ENCODE assay signal across 1 cellular context in the genomic region with DNA sequence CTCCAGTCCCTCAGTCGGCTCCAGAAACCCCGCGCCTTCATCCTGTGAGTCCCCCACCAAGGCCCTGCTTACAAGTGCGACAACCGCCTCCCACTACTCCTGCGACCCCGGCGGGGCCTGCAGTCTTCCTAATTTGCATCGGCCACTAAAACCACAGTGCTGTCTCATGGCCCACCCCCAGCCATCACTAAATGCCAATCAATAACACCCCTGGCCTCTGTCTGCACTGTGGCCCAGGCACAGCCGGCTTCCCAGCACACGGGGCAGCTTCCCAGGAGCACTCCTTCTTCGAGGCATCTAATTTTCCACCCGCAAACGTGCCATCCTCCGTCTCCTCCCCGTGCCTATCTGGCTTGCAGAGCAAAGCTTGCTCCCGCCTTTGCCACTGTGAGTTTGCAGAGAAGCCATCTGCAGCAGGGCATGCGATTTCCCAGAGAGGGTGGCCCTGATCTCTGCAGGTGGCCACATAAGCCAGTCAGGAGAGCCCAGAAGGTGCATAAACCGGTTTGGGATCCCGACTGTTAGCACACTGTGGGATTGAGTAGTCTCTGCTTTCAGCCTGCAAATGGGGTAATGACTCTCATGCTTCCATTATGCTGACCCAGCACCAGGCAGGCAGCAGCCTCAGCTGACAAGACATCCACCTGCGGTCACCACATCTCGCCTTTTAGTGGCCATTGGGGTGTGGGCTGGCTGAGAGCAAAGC.
A peak's percentile ranks its signal among the peaks of the same experiment; 100 is the strongest.
TF ChIP-seq lines count a peak whose summit lies in the region.

No MANE protein-coding gene starts in this region.

TF ChIP-seq in H1, 55 proteins besides CTCF, POLR2A, EP300 and RAD21:
- TF ChIP-seq CEBPB (IDR thresholded peaks at IDR 0.05; ENCODE audit: low read depth, low read length) (no peak), TBP (IDR thresholded peaks at IDR 0.05; ENCODE audit: low read depth, low read length) (0 out of 2 replicates have a peak, but pooled peaks have one; percentile 17), NANOG (IDR thresholded peaks at IDR 0.05; ENCODE audit: insufficient read depth, low read depth, low read length, poor library complexity, severe bottlenecking) (peak; percentile 55), SIN3A (conservative IDR thresholded peaks at IDR 0.05 in 1 of 2, IDR thresholded peaks at IDR 0.05 in 1 of 2; ENCODE audit: low read depth in 1 of 2, low read length in 2 of 2) (peak in 1 of 2 experiments; percentile 56; a peak in 1 of 4 replicates), CREB1 (IDR thresholded peaks at IDR 0.05) (no peak), SP1 (IDR thresholded peaks at IDR 0.05; ENCODE audit: low read depth, low read length) (0 out of 2 replicates have a peak, but pooled peaks have one; percentile 45), KDM5A (IDR thresholded peaks at IDR 0.05; ENCODE audit: low read length) (no peak), CTBP2 (IDR thresholded peaks at IDR 0.05; ENCODE audit: borderline replicate concordance, insufficient read depth, insufficient read length, low read length) (no peak), BACH1 (IDR thresholded peaks at IDR 0.05; ENCODE audit: low read length) (0 out of 2 replicates have a peak, but pooled peaks have one; percentile 19), GABPA (IDR thresholded peaks at IDR 0.05; ENCODE audit: borderline replicate concordance, insufficient read depth, low read length) (no peak), BCL11A (IDR thresholded peaks at IDR 0.05; ENCODE audit: low read depth in 2 of 2, low read length in 2 of 2) (no peak), RBBP5 (IDR thresholded peaks at IDR 0.05; ENCODE audit: borderline replicate concordance, low read depth, low read length) (no peak), JUN (IDR thresholded peaks at IDR 0.05; ENCODE audit: low read depth, low read length) (no peak), MAFK (IDR thresholded peaks at IDR 0.05; ENCODE audit: low read depth, low read length) (peak; percentile 89), E2F6 (IDR thresholded peaks at IDR 0.05) (no peak), KDM1A (IDR thresholded peaks at IDR 0.05; ENCODE audit: borderline replicate concordance, low read length) (no peak)
